In genomic region chr16:30122621-30123160, GRCh38 we compare ENCODE assay signal across 8 cellular contexts. TPM values are rescaled to one million over a fixed set of nuclear protein-coding genes. Genes with fewer than 3 reads are reported as not detected.
DNase-seq lines count a peak whose midpoint lies in the region; ATAC-seq and TF ChIP-seq lines count a peak whose summit lies in the region.

No MANE protein-coding gene starts in this region.

- TF ChIP-seq POLR2A in NB4 (IDR thresholded peaks at IDR 0.05; ENCODE audit: extremely low read depth, insufficient read length), result no peak
- TF ChIP-seq POLR2A in body of pancreas (IDR thresholded peaks at IDR 0.05), result no peak

- peak overlapping the region; percentile 80 for H3K4me3 ChIP-seq in GM08714 (ENCODE audit: low read length)
- peak overlapping the region; percentile 53 for H3K4me3 ChIP-seq in NB4 (ENCODE audit: low read depth, low read length)
- H3K4me3 ChIP-seq in body of pancreas, result peak overlapping the region; percentile 79 to 96
- H3K4me3 ChIP-seq in stomach smooth muscle (ENCODE audit: low read length in 2 of 2), result peak overlapping the region; percentile 79 to 89

- H3K4me1 ChIP-seq in body of pancreas (peaks cover 24% of the 10 kb centered on the region), stomach smooth muscle (ENCODE audit: control insufficient read depth, insufficient read depth, low read length) (peaks cover 25% of the 10 kb centered on the region)

- peak overlapping the region; percentile 75 to 81 for H3K9ac ChIP-seq in stomach smooth muscle (ENCODE audit: low read length in 2 of 2)

- intact Hi-C loops in body of pancreas (cut with DNase I), result no loop called here
- intact Hi-C loops in left colon (cut with DNase I, micrococcal nuclease), result no loop called here

- H3K27ac ChIP-seq in body of pancreas (peak overlapping the region; percentile 62 to 81 (median 76)), stomach smooth muscle (ENCODE audit: low read length) (peak overlapping the region; percentile 81)

- 4 to 15% methylated on average over 7 to 28 of the region's 41 CpGs for WGBS in body of pancreas, 2 donors

- H3K9me3 ChIP-seq in body of pancreas (no peaks in the 10 kb centered on the region), stomach smooth muscle (ENCODE audit: control insufficient read depth in 2 of 2, low read length in 2 of 2) (no peaks in the 10 kb centered on the region)

- H3K36me3 ChIP-seq in body of pancreas (replicated peaks in 1 of 2; ENCODE audit: insufficient read depth in 1 of 2, low read depth in 2 of 2), result no peaks in the 10 kb centered on the region
- H3K36me3 ChIP-seq in stomach smooth muscle (ENCODE audit: control insufficient read depth in 2 of 2, insufficient read depth in 2 of 2, low read length in 2 of 2), result peaks cover 12 to 18% of the 10 kb centered on the region in 2 donors

- H3K27me3 ChIP-seq in body of pancreas (no peaks in the 10 kb centered on the region), stomach smooth muscle (ENCODE audit: control insufficient read depth in 1 of 2, insufficient read depth in 2 of 2, low read length in 2 of 2) (no peaks in the 10 kb centered on the region)

- ATAC-seq in body of pancreas, result no peak
- peak; percentile 9 for ATAC-seq in left colon

- TF ChIP-seq CTCF in NB4 (IDR thresholded peaks at IDR 0.05; ENCODE audit: low read depth, low read length) (no peak), body of pancreas (IDR thresholded peaks at IDR 0.05) (no peak)

- no peak for DNase-seq in NB4 (ENCODE audit: low read depth)
- peak in 2 of 4 donors; percentile 11 to 12 for DNase-seq in body of pancreas
- DNase-seq in left colon, result peak; percentile 40 to 51
- no peak for DNase-seq in HuH-7 (ENCODE audit: low spot score)
- DNase-seq in DMS153 (lab: John Stamatoyannopoulos, UW), result no peak
- DNase-seq in NCI-H2029 treated with DMSO at 0.1 percent for 48 hours (lab: John Stamatoyannopoulos, UW), result no peak

RNA-seq across cellular contexts. Expression of gene MAPK3, which starts 0.3 kb away (rescaled TPM):
- total RNA-seq in body of pancreas (10 to 100 TPM; 28.8 to 35.3 TPM), left colon (100 to 1,000 TPM; 354 to 370 TPM)

RNA-seq across cellular contexts. Expression of gene GDPD3, which starts 9.4 kb away (rescaled TPM):
- total RNA-seq in body of pancreas, result 1 to 10 TPM in 1 of 2 donors, not detected in 1; 1.8 TPM
- 10 to 100 TPM; 62.3 to 88.7 TPM for total RNA-seq in left colon

RNA-seq across cellular contexts. Expression of gene YPEL3, which starts 26.7 kb away (rescaled TPM):
- 10 to 100 TPM; 28.3 to 84.8 TPM for total RNA-seq in body of pancreas
- 10 to 100 TPM; 30.5 to 58.2 TPM for total RNA-seq in left colon

RNA-seq across cellular contexts. Expression of gene TBX6, which starts 31.0 kb away (rescaled TPM):
- total RNA-seq in body of pancreas, result 1 to 10 TPM; 1.8 to 2.6 TPM
- 1 to 10 TPM in 1 of 2 donors, under 1 TPM in 1; 0.92 to 1.1 TPM for total RNA-seq in left colon

RNA-seq across cellular contexts. Expression of gene PPP4C, which starts 46.9 kb away (rescaled TPM):
- total RNA-seq in body of pancreas (10 to 100 TPM; 29.3 to 32.2 TPM), left colon (100 to 1,000 TPM; 101 to 106 TPM)

Comparison
In these comparisons a context has a peak if more than half of its experiments do, and no peak if none do; other contexts are left out.
1. DNase-seq: peak in left colon (2 of 2); none in NB4 (single experiment), HuH-7 (single experiment), DMS153 (single experiment) and NCI-H2029 treated with DMSO at 0.1 percent for 48 hours (single experiment).
2. RNA of gene MAPK3, which starts 0.3 kb away (total RNA-seq): 354 to 370 TPM in left colon; 28.8 to 35.3 TPM in body of pancreas; every median in the first group is over 4 times any median in the second.
3. RNA of gene GDPD3, which starts 9.4 kb away (total RNA-seq): 62.3 to 88.7 TPM in left colon; 1.8 TPM in body of pancreas; every median in the first group is over 10 times any median in the second.
4. Peak in every context shown above with its lines, with median percentiles within 50 percentile points of each other: H3K4me3 ChIP-seq.